ENCODE assay signal across 9 cellular contexts in the genomic region with DNA sequence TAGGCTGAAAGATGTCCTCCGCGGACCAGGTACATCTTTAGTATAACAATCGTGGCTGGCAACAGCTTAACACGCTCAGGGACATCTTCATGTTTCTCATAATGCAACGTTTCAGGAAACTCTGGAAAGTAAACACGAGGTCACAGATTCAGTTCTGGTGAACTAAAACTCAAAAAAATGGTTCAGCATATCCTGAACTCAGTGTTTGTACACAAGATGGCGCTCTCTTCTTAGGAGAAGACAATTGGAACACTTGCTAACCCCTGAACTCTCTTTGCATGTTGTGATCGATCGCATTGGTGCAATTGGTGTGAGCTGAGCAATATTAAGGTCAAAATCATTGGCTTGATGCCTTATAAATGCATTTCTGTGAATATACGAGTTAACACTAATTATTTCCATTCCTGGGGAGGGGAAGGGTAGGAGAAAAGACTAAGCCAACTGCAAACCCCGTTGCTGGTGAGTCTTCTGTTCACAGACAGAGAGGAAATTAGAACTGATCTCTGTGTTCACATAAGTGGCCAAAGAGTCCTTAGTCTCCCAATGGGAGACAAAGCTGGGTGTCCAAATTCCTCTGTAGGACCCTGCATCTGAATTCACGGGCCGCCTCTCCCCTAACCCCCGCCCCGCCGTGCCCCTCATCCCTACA. TPM values are rescaled to one million over a fixed set of nuclear protein-coding genes. Genes with fewer than 3 reads are reported as not detected.
A peak's percentile ranks its signal among the peaks of the same experiment; 100 is the strongest.
DNase-seq lines count a peak whose midpoint lies in the region; ATAC-seq and TF ChIP-seq lines count a peak whose summit lies in the region.
"Had no signal": no experiment of that assay in that cellular context is flagged by ENCODE, and none has a peak within 500 bp of the region (broad histone marks: within the 10 kb centered on the region; RNA-seq: fewer than 3 reads in every experiment).

No MANE protein-coding gene starts in this region.

- H3K9me3 ChIP-seq in SU-DHL-6 (ENCODE audit: insufficient read depth, low read length): no peaks in the 10 kb centered on the region
- H3K9me3 ChIP-seq: SJSA1 had no signal

- ATAC-seq in HG02610 (IDR thresholded peaks at IDR 0.05; ENCODE audit: unreplicated experiment) (peak; percentile 65), GM21737 (IDR thresholded peaks at IDR 0.05; ENCODE audit: unreplicated experiment) (no peak)

- no peak overlapping the region for H3K27ac ChIP-seq in SU-DHL-6 (ENCODE audit: low read depth, low read length)
- H3K27ac ChIP-seq: SJSA1 had no signal

- H3K36me3 ChIP-seq in SU-DHL-6 (ENCODE audit: low read length): no peaks in the 10 kb centered on the region
- H3K36me3 ChIP-seq: SJSA1 had no signal

- DNase-seq in AG08396 (ENCODE audit: low spot score): peak; percentile 64
- peak; percentile 73 for DNase-seq in GM10266 (ENCODE audit: extremely low spot score)
- peak; percentile 90 for DNase-seq in NCI-H1417 treated with DMSO at 0.1 percent for 48 hours (lab: John Stamatoyannopoulos, UW)
- peak; percentile 32 for DNase-seq in epithelial cell of proximal tubule (ENCODE audit: low read depth)
- DNase-seq in mucosa of gallbladder (ENCODE audit: low spot score): peak; percentile 35

- H3K4me2 ChIP-seq in SU-DHL-6 (ENCODE audit: low read depth, low read length, poor library complexity, severe bottlenecking): no peak overlapping the region

- H3K27me3 ChIP-seq in SU-DHL-6 (ENCODE audit: low read length): no peaks in the 10 kb centered on the region
- H3K27me3 ChIP-seq: SJSA1 had no signal

- H3K9me2 ChIP-seq in SU-DHL-6 (replicated peaks; ENCODE audit: insufficient read depth, low read length): no peaks in the 10 kb centered on the region

- no peaks in the 10 kb centered on the region for H3K79me2 ChIP-seq in SU-DHL-6 (ENCODE audit: insufficient read depth, low read length)

- TF ChIP-seq CTCF in GM10266 (IDR thresholded peaks at IDR 0.05; ENCODE audit: control insufficient read depth, insufficient read depth, low read depth, missing control alignments): peak; percentile 78
- TF ChIP-seq CTCF in SU-DHL-6 (IDR thresholded peaks at IDR 0.05; ENCODE audit: insufficient read depth, low read length, poor library complexity, severe bottlenecking): peak; percentile 45
- TF ChIP-seq CTCF in epithelial cell of proximal tubule (conservative IDR thresholded peaks at IDR 0.05; ENCODE audit: low read depth, low read length): peak; percentile 92

- no peak overlapping the region for H2AFZ ChIP-seq in SU-DHL-6 (ENCODE audit: low read depth, low read length, severe bottlenecking)

- no peaks in the 10 kb centered on the region for H3F3A ChIP-seq in SU-DHL-6 (ENCODE audit: insufficient read depth)

- H3K4me3 ChIP-seq in SU-DHL-6 (ENCODE audit: insufficient read depth, low read length, poor library complexity, severe bottlenecking): no peak overlapping the region
- H3K4me3 ChIP-seq in epithelial cell of proximal tubule (ENCODE audit: low read depth, low read length): no peak overlapping the region
- H3K4me3 ChIP-seq: SJSA1 had no signal

- H3K9ac ChIP-seq in SU-DHL-6 (ENCODE audit: low read length): no peak overlapping the region

- no peaks in the 10 kb centered on the region for H4K20me1 ChIP-seq in SU-DHL-6 (ENCODE audit: low read depth, low read length)

RNA-seq across cellular contexts. Expression of gene FAM180A, which starts 52.6 kb away (rescaled TPM):
- total RNA-seq in epithelial cell of proximal tubule (not detected in 2 replicates), mucosa of gallbladder (13.7 TPM)

Comparison
In these comparisons a context has a peak if more than half of its experiments do, and no peak if none do; other contexts are left out.
1. DNase-seq: peak in every context shown above with its lines; median percentile 90 in NCI-H1417 treated with DMSO at 0.1 percent for 48 hours; 73 in GM10266; 64 in AG08396; 35 in mucosa of gallbladder; 32 in epithelial cell of proximal tubule.
2. RNA of gene FAM180A, which starts 52.6 kb away (total RNA-seq): 13.7 TPM in mucosa of gallbladder (single experiment); not detected in epithelial cell of proximal tubule; every median in the first group is over 10 times any median in the second.
3. Peak in every context shown above with its lines, with median percentiles within 50 percentile points of each other: CTCF ChIP-seq.